In genomic region chr4:1772869-1773538, GRCh38 we compare ENCODE assay signal across 1 cellular context.
TF ChIP-seq lines count a peak whose summit lies in the region.

No MANE protein-coding gene starts in this region.

TF ChIP-seq in K562, 482 proteins besides CTCF, POLR2A, EP300 and RAD21:
- TF ChIP-seq MLX (CRISPR knock-in tag; conservative IDR thresholded peaks at IDR 0.05) (no peak), SRSF9 (IDR thresholded peaks at IDR 0.05; ENCODE audit: borderline replicate concordance, low read depth, low read length) (no peak), TFAP4 (CRISPR knock-in tag; IDR thresholded peaks at IDR 0.05; ENCODE audit: borderline replicate concordance) (peak; percentile 36; the same call in 1 of the 2 replicates), MEF2A (IDR thresholded peaks at IDR 0.05; ENCODE audit: control insufficient read depth, low read depth, low read length) (no peak), TEAD4 (IDR thresholded peaks at IDR 0.05; ENCODE audit: low read length) (no peak), TEAD4 (CRISPR knock-in tag; IDR thresholded peaks at IDR 0.05; ENCODE audit: borderline replicate concordance) (no peak), NFYB (IDR thresholded peaks at IDR 0.05; ENCODE audit: extremely low read depth, insufficient read length) (peak; percentile 26), ZNF184 (CRISPR knock-in tag; IDR thresholded peaks at IDR 0.05) (no peak), CBX2 (IDR thresholded peaks at IDR 0.05; ENCODE audit: insufficient read depth, low read length, poor library complexity, severe bottlenecking) (no peak), TCF7 (IDR thresholded peaks at IDR 0.05; ENCODE audit: borderline replicate concordance) (no peak), CBFA2T3 (IDR thresholded peaks at IDR 0.05) (peak; percentile 4; the same call in 1 of the 2 replicates)
TF ChIP-seq in K562: peak in this region for 3.
